Comparison of ENCODE assay signal across 28 cellular contexts in the genomic region with DNA sequence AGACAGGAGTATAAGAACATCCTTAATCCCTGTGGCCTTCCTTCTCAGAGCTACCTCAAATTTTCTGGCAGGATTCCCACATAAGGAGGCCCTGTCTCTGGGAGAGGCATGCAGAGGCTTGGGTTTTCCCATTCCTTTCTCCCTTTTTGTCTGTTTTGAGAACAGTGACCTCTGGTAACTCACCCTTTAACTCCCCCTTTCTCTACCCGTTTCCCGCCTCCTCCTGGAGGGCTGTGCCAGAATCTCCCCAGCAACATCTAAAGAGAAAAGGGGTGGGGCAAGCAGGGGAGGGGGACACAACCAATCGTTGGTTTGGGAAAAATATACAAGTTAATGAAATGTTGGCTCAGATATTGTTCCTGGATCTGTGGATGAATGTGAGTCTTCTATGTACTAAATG.
"Had no signal": no experiment of that assay in that cellular context is flagged by ENCODE, and none has a peak within 500 bp of the region (broad histone marks: within the 10 kb centered on the region; RNA-seq: fewer than 3 reads in every experiment).

No MANE protein-coding gene starts in this region.

- H3K4me3 ChIP-seq: breast epithelium, SK-N-MC had no signal

- H3K27me3 Mint-ChIP-seq: activated CD4-positive, alpha-beta memory T cell treated with anti-CD3 and anti-CD28 coated beads, Interleukin-2, amount 10 ng/mL, durations not matched to agents 7 days and 5 days; activated CD4-positive, alpha-beta T cell treated with anti-CD3 and anti-CD28 coated beads, Interleukin-2, amount 10 ng/mL, durations not matched to agents 7 days and 5 days; activated naive CD4-positive, alpha-beta T cell treated with anti-CD3 and anti-CD28 coated beads, Interleukin-2, amount 50 U/mL, for 24 hours had no signal

- H3K27ac ChIP-seq: breast epithelium, SK-N-MC had no signal

- ATAC-seq: Panc1, Right ventricle myocardium inferior, T-cell had no signal

- H3K36me3 Mint-ChIP-seq: activated naive CD4-positive, alpha-beta T cell treated with anti-CD3 and anti-CD28 coated beads, Interleukin-2, amount 50 U/mL, for 24 hours; T-cell had no signal

- H3K36me3 ChIP-seq: breast epithelium had no signal

- H3K4me1 ChIP-seq: breast epithelium had no signal

- H3K9me3 Mint-ChIP-seq: activated CD4-positive, alpha-beta memory T cell treated with anti-CD3 and anti-CD28 coated beads, Interleukin-2, amount 10 ng/mL, durations not matched to agents 7 days and 5 days; activated CD4-positive, alpha-beta T cell treated with anti-CD3 and anti-CD28 coated beads, Interleukin-2, amount 10 ng/mL, durations not matched to agents 7 days and 5 days; activated naive CD4-positive, alpha-beta T cell treated with anti-CD3 and anti-CD28 coated beads, Interleukin-2, amount 50 U/mL, for 24 hours had no signal

- DNase-seq: activated CD4-positive, alpha-beta memory T cell treated with anti-CD3 and anti-CD28 coated beads, Interleukin-2, amount 10 ng/mL, durations not matched to agents 7 days and 5 days; activated CD4-positive, alpha-beta T cell treated with anti-CD3 and anti-CD28 coated beads, Interleukin-2, amount 10 ng/mL, durations not matched to agents 7 days and 5 days; activated CD4-positive, CD25-positive, alpha-beta regulatory T cell; activated CD8-positive, alpha-beta memory T cell treated with anti-CD3 and anti-CD28 coated beads, Interleukin-2, amount 50 U/mL, for 4 hours; activated effector memory CD4-positive, alpha-beta T cell treated with Interleukin-2 at 50 U/mL for 16 hours; activated naive CD4-positive, alpha-beta T cell; aorta; KG1; NCI-H1092; NCI-H1417; NCI-H1694; NCI-H2029; NCI-H2107; NCI-H2171 treated with DMSO at 0.1 percent for 48 hours; NCI-H345; NCI-H510A; NCI-H526 treated with DMSO at 0.1 percent for 48 hours; NCI-H82; OCI-M1; RPMI8226; T-cell; T-helper 2 cell; T1000 had no signal

- H3K27ac Mint-ChIP-seq: activated CD4-positive, alpha-beta memory T cell treated with anti-CD3 and anti-CD28 coated beads, Interleukin-2, amount 10 ng/mL, durations not matched to agents 7 days and 5 days; activated CD4-positive, alpha-beta T cell treated with anti-CD3 and anti-CD28 coated beads, Interleukin-2, amount 10 ng/mL, durations not matched to agents 7 days and 5 days; activated naive CD4-positive, alpha-beta T cell treated with anti-CD3 and anti-CD28 coated beads, Interleukin-2, amount 50 U/mL, for 24 hours; T-cell had no signal

- H3K4me1 Mint-ChIP-seq: activated CD4-positive, alpha-beta memory T cell treated with anti-CD3 and anti-CD28 coated beads, Interleukin-2, amount 10 ng/mL, durations not matched to agents 7 days and 5 days; activated CD4-positive, alpha-beta T cell treated with anti-CD3 and anti-CD28 coated beads, Interleukin-2, amount 10 ng/mL, durations not matched to agents 7 days and 5 days; activated naive CD4-positive, alpha-beta T cell treated with anti-CD3 and anti-CD28 coated beads, Interleukin-2, amount 50 U/mL, for 24 hours; T-cell had no signal

- H3K9me3 ChIP-seq: breast epithelium had no signal

- H3K4me3 Mint-ChIP-seq: activated CD4-positive, alpha-beta memory T cell treated with anti-CD3 and anti-CD28 coated beads, Interleukin-2, amount 10 ng/mL, durations not matched to agents 7 days and 5 days; activated CD4-positive, alpha-beta T cell treated with anti-CD3 and anti-CD28 coated beads, Interleukin-2, amount 10 ng/mL, durations not matched to agents 7 days and 5 days; activated naive CD4-positive, alpha-beta T cell treated with anti-CD3 and anti-CD28 coated beads, Interleukin-2, amount 50 U/mL, for 24 hours; T-cell had no signal
